Comparison of ENCODE assay signal across 9 cellular contexts in the genomic region with DNA sequence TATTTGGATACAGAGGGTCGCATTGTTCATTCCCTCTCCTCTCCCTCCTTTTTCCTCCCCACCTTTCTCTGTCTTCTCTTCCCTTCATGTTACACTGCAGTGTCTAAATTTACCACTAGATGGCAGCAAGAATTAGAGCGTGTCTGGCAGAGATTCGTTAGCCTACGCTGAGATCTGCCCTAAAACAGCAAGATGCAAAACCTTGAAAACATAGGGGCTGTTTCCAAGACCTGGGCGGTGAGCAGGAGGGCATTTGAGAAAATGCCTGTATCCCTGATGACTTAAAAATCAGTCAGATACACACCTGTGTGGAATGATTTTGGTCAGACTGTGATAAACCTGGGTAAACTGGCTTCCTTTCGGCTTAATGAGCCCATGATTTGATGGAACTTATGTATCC.
DNase-seq lines count a peak whose midpoint lies in the region; ATAC-seq and TF ChIP-seq lines count a peak whose summit lies in the region.
"Had no signal": no experiment of that assay in that cellular context is flagged by ENCODE, and none has a peak within 500 bp of the region (broad histone marks: within the 10 kb centered on the region; RNA-seq: fewer than 3 reads in every experiment).

No MANE protein-coding gene starts in this region.

- no peaks in the 10 kb centered on the region for H3K27me3 Mint-ChIP-seq in type B pancreatic cell

- H3K27me3 ChIP-seq in BE2C = peaks cover 20% of the 10 kb centered on the region

- TF ChIP-seq CTCF in BE2C (IDR thresholded peaks at IDR 0.05; ENCODE audit: low read depth, low read length) = peak; percentile 92
- TF ChIP-seq CTCF in epithelial cell of proximal tubule (conservative IDR thresholded peaks at IDR 0.05; ENCODE audit: low read depth, low read length) = peak; percentile 93
- TF ChIP-seq CTCF in type B pancreatic cell (conservative IDR thresholded peaks at IDR 0.05) = peak; percentile 95

- no peaks in the 10 kb centered on the region for H3K9me3 Mint-ChIP-seq in type B pancreatic cell
- H3K9me3 Mint-ChIP-seq: IgD-negative memory B cell had no signal

- peaks cover 3% of the 10 kb centered on the region for H3K36me3 Mint-ChIP-seq in type B pancreatic cell
- H3K36me3 Mint-ChIP-seq: IgD-negative memory B cell had no signal

- no peak overlapping the region for H3K4me3 Mint-ChIP-seq in type B pancreatic cell
- H3K4me3 Mint-ChIP-seq: IgD-negative memory B cell had no signal

- peak; percentile 58 for ATAC-seq in GM18519 (IDR thresholded peaks at IDR 0.05; ENCODE audit: low FRiP score, unreplicated experiment)
- peak; percentile 86 for ATAC-seq in HG03135 (IDR thresholded peaks at IDR 0.05; ENCODE audit: unreplicated experiment)

- H3K27ac Mint-ChIP-seq in type B pancreatic cell = no peak overlapping the region
- H3K27ac Mint-ChIP-seq: IgD-negative memory B cell had no signal

- H3K4me1 ChIP-seq in BE2C = no peaks in the 10 kb centered on the region

- H3K4me3 ChIP-seq in BE2C (ENCODE audit: low read depth, low read length) = no peak overlapping the region
- no peak overlapping the region for H3K4me3 ChIP-seq in epithelial cell of proximal tubule (ENCODE audit: low read depth, low read length)

- H3K4me1 Mint-ChIP-seq in type B pancreatic cell (ENCODE audit: unreplicated experiment) = peaks cover 11% of the 10 kb centered on the region
- H3K4me1 Mint-ChIP-seq: IgD-negative memory B cell had no signal

- peak; percentile 42 for DNase-seq in BE2C
- DNase-seq in NCI-H2227 treated with DMSO at 0.1 percent for 48 hours (lab: John Stamatoyannopoulos, UW) = peak; percentile 68
- DNase-seq in activated CD4-positive, alpha-beta T cell treated with anti-CD3 and anti-CD28 coated beads, Interleukin-2, amount 50 U/mL, for 1 hour = peak; percentile 20
- no peak for DNase-seq in epithelial cell of proximal tubule (ENCODE audit: low read depth)
- peak; percentile 79 for DNase-seq in myocyte (ENCODE audit: low read depth)
- DNase-seq in type B pancreatic cell (ENCODE audit: extremely low spot score, unreplicated experiment) = no peak

- no peaks in the 10 kb centered on the region for H3K36me3 ChIP-seq in BE2C

- no peaks in the 10 kb centered on the region for H3K9me3 ChIP-seq in BE2C

Comparison
In these comparisons a context has a peak if more than half of its experiments do, and no peak if none do; other contexts are left out.
1. DNase-seq: peak in BE2C (single experiment), NCI-H2227 treated with DMSO at 0.1 percent for 48 hours (single experiment), activated CD4-positive, alpha-beta T cell treated with anti-CD3 and anti-CD28 coated beads, Interleukin-2, amount 50 U/mL, for 1 hour (single experiment) and myocyte (single experiment); none in epithelial cell of proximal tubule (single experiment) and type B pancreatic cell (single experiment).
2. Peak in every context shown above with its lines, with median percentiles within 50 percentile points of each other: CTCF ChIP-seq.